In genomic region chr4:15649914-15650545, GRCh38 we compare ENCODE assay signal across 8 cellular contexts. TPM values are rescaled to one million over a fixed set of nuclear protein-coding genes. Genes with fewer than 3 reads are reported as not detected.
A peak's percentile ranks its signal among the peaks of the same experiment; 100 is the strongest.
DNase-seq lines count a peak whose midpoint lies in the region; ATAC-seq and TF ChIP-seq lines count a peak whose summit lies in the region.

No MANE protein-coding gene starts in this region.

- peak overlapping the region; percentile 72; the same call in 1 of the 2 replicates for H3K4me2 ChIP-seq in IMR-90 (ENCODE audit: low read depth, low read length)
- H3K4me2 ChIP-seq in OCI-LY7 (ENCODE audit: low read length): peak overlapping the region; percentile 25
- no peak overlapping the region for H3K4me2 ChIP-seq in parathyroid adenoma (ENCODE audit: low read length)

- no peak overlapping the region for H3K23ac ChIP-seq in IMR-90 (ENCODE audit: low read depth, low read length)

- no peak overlapping the region for H3K18ac ChIP-seq in IMR-90 (ENCODE audit: low read depth, low read length)

- in situ Hi-C loops in IMR-90 (cut with MboI; ENCODE audit: low sequenced_read_pairs): no loop called here

- no peaks in the 10 kb centered on the region for H3K36me3 ChIP-seq in IMR-90 (ENCODE audit: control insufficient read depth, insufficient read depth, low read length)
- peaks cover 9% of the 10 kb centered on the region for H3K36me3 ChIP-seq in OCI-LY7 (ENCODE audit: insufficient read depth, low read length)
- no peaks in the 10 kb centered on the region for H3K36me3 ChIP-seq in parathyroid adenoma (ENCODE audit: control insufficient read depth, insufficient read depth, low read length)

- no peak overlapping the region for H3K9ac ChIP-seq in IMR-90 (ENCODE audit: low read depth, low read length)
- H3K9ac ChIP-seq in parathyroid adenoma: no peak overlapping the region

- peaks cover 3 to 32% of the 10 kb centered on the region in 2 experiments; a peak in 3 of 4 replicates for H3K79me1 ChIP-seq in IMR-90 (ENCODE audit: low read depth in 1 of 2, low read length in 2 of 2)

- no peak overlapping the region for H2BK15ac ChIP-seq in IMR-90 (ENCODE audit: low read depth, low read length)

- H3K14ac ChIP-seq in IMR-90 (replicated peaks; ENCODE audit: low read depth, low read length): no peak overlapping the region

- H2AK5ac ChIP-seq in IMR-90 (ENCODE audit: low read depth, low read length): no peak overlapping the region

- H3K9me3 ChIP-seq in IMR-90 (ENCODE audit: control insufficient read depth, insufficient read depth, low read length) (no peaks in the 10 kb centered on the region), OCI-LY7 (ENCODE audit: low read length) (no peaks in the 10 kb centered on the region), parathyroid adenoma (ENCODE audit: control insufficient read depth, low read length) (no peaks in the 10 kb centered on the region)

- TF ChIP-seq POLR2A in IMR-90 (IDR thresholded peaks at IDR 0.05; ENCODE audit: low read depth, low read length): no peak

- dilution Hi-C loops in IMR-90 (cut with HindIII; ENCODE audit: low sequenced_read_pairs, unreplicated experiment): no loop called here

- H2AK9ac ChIP-seq in IMR-90 (replicated peaks; ENCODE audit: low read depth, low read length, poor library complexity): no peak overlapping the region

- H2AFZ ChIP-seq in IMR-90 (replicated peaks; ENCODE audit: low read length, poor library complexity): no peak overlapping the region
- H2AFZ ChIP-seq in OCI-LY7 (ENCODE audit: low read length): no peak overlapping the region
- no peak overlapping the region for H2AFZ ChIP-seq in parathyroid adenoma

- DNase-seq in COR-L47 (lab: John Stamatoyannopoulos, UW) (peak; percentile 52), IMR-90 (peak; percentile 63), OCI-LY7 (ENCODE audit: low spot score) (peak; percentile 79), activated T-helper 1 cell treated with Interleukin-2 at 50 U/mL for 16 hours (ENCODE audit: low read depth) (peak; percentile 29), foreskin keratinocyte (peak in 1 of 2 donors; percentile 48), KG1 (lab: John Stamatoyannopoulos, UW) (no peak)

- CTCF ChIA-PET in IMR-90 (lab: Yijun Ruan, JAX): interaction anchor here (0.7 to 0.9 kb wide), 2 partner anchors 10 to 170 kb away, joined by 3 read pairs; no protein-coding TSS in a partner anchor
- CTCF ChIA-PET in OCI-LY7 (lab: Charles Lee; ENCODE audit: unreplicated experiment): no interaction called here

- H4K20me1 ChIP-seq in IMR-90 (ENCODE audit: insufficient read depth, low read length) (peaks cover 41% of the 10 kb centered on the region; the same call in 1 of the 2 replicates), OCI-LY7 (ENCODE audit: insufficient read depth, low read length) (peaks cover 2% of the 10 kb centered on the region; the same call in 1 of the 2 replicates)

- H3K4me3 ChIP-seq in IMR-90 (ENCODE audit: insufficient read depth, low read depth, low read length): no peak overlapping the region
- H3K4me3 ChIP-seq in OCI-LY7 (ENCODE audit: low read depth, low read length, poor library complexity, severe bottlenecking): no peak overlapping the region
- no peak overlapping the region for H3K4me3 ChIP-seq in parathyroid adenoma (ENCODE audit: low read depth, low read length)

- H4K5ac ChIP-seq in IMR-90 (ENCODE audit: low read depth, low read length): no peak overlapping the region

- TF ChIP-seq CTCF in IMR-90 (conservative IDR thresholded peaks at IDR 0.05; ENCODE audit: low read depth, low read length) (peak; percentile 75), OCI-LY7 (conservative IDR thresholded peaks at IDR 0.05; ENCODE audit: low read length) (peak; percentile 98), foreskin keratinocyte (conservative IDR thresholded peaks at IDR 0.05) (peak; percentile 81), parathyroid adenoma (IDR thresholded peaks at IDR 0.05) (peak; percentile 40)

- H2BK120ac ChIP-seq in IMR-90 (ENCODE audit: low read depth, low read length): no peak overlapping the region

- peak; percentile 76 for TF ChIP-seq RAD21 in IMR-90 (IDR thresholded peaks at IDR 0.05; ENCODE audit: low read length)

- H3K9me1 ChIP-seq in IMR-90 (ENCODE audit: insufficient read depth, low read length): no peaks in the 10 kb centered on the region

- H3K27ac ChIP-seq in IMR-90 (ENCODE audit: insufficient read depth, low read length) (no peak overlapping the region), OCI-LY7 (ENCODE audit: low read depth, low read length, poor library complexity, severe bottlenecking) (no peak overlapping the region), foreskin keratinocyte (no peak overlapping the region), parathyroid adenoma (no peak overlapping the region)

- H3K4me1 ChIP-seq in IMR-90 (ENCODE audit: control insufficient read depth, insufficient read depth, low read length) (no peaks in the 10 kb centered on the region; the same call in 1 of the 2 replicates), OCI-LY7 (ENCODE audit: insufficient read depth, low read length, poor library complexity, severe bottlenecking) (peaks cover 43% of the 10 kb centered on the region), foreskin keratinocyte (peaks cover 21% of the 10 kb centered on the region), parathyroid adenoma (peaks cover 2% of the 10 kb centered on the region)

- intact Hi-C loops in IMR-90 (cut with micrococcal nuclease) (loop anchor here (1.0 to 5.0 kb wide), 4 partner anchors 77 to 413 kb away; no protein-coding TSS in a partner anchor), OCI-LY7 (cut with micrococcal nuclease; ENCODE audit: unreplicated experiment) (loop anchor here (1.0 to 10.0 kb wide), 6 partner anchors 171 to 575 kb away; partner anchors contain the start of gene TAPT1)

- no TSS peak for BruUV-seq in IMR-90 (replicated peaks; lab: Mats Ljungman, UMichigan)
- no TSS peak for BruUV-seq in OCI-LY7 (replicated peaks; lab: Mats Ljungman, UMichigan)

- H2BK20ac ChIP-seq in IMR-90 (ENCODE audit: low read depth, low read length): no peak overlapping the region

- POLR2A ChIA-PET in IMR-90 (lab: Charles Lee; ENCODE audit: unreplicated experiment) (no interaction called here), OCI-LY7 (lab: Charles Lee) (interaction anchor here (0.5 kb wide), 1 partner anchor 71 kb away, joined by 3 read pairs; no protein-coding TSS in a partner anchor)

- WGBS in IMR-90 (ENCODE audit: extremely low coverage in 2 of 2, insufficient read length in 1 of 2), 2 experiments: no CpG with 5 or more reads among the region's 5 CpGs

- H3K9me2 ChIP-seq in OCI-LY7 (ENCODE audit: insufficient read depth, low read length): no peaks in the 10 kb centered on the region

- H3K79me2 ChIP-seq in OCI-LY7 (ENCODE audit: insufficient read depth, low read depth, low read length) (peaks cover 88% of the 10 kb centered on the region), parathyroid adenoma (peaks cover 23% of the 10 kb centered on the region)

- no peak overlapping the region for H3K56ac ChIP-seq in IMR-90 (ENCODE audit: extremely low read depth, insufficient read depth, low read length)

- H2BK5ac ChIP-seq in IMR-90 (ENCODE audit: low read depth, low read length, poor library complexity, severe bottlenecking): peak overlapping the region; percentile 7

- H3K27me3 ChIP-seq in IMR-90 (ENCODE audit: control insufficient read depth, insufficient read depth, low read length) (no peaks in the 10 kb centered on the region), foreskin keratinocyte (no peaks in the 10 kb centered on the region), parathyroid adenoma (ENCODE audit: control insufficient read depth, insufficient read depth, low read length) (no peaks in the 10 kb centered on the region)

- no peak overlapping the region for H3K4ac ChIP-seq in IMR-90 (ENCODE audit: low read depth, low read length)

- H4K8ac ChIP-seq in IMR-90 (ENCODE audit: low read depth in 2 of 2, low read length in 2 of 2): no peak overlapping the region

- H4K91ac ChIP-seq in IMR-90 (ENCODE audit: insufficient read depth, low read depth, low read length): no peak overlapping the region

- ATAC-seq in GM21360 (IDR thresholded peaks at IDR 0.05; ENCODE audit: unreplicated experiment) (peak; percentile 40), IMR-90 (ENCODE audit: low read depth) (peak; percentile 25; the same call in 1 of the 2 replicates), foreskin keratinocyte (peak; percentile 59)

TF ChIP-seq in IMR-90, 13 proteins besides CTCF, POLR2A, EP300 and RAD21:
- TF ChIP-seq USF2 (IDR thresholded peaks at IDR 0.05; ENCODE audit: low read depth, low read length) (no peak), SMC3 (IDR thresholded peaks at IDR 0.05; ENCODE audit: low read depth, low read length) (peak; percentile 69)

RNA-seq across cellular contexts. Expression of gene FBXL5, which starts 5.1 kb away (rescaled TPM):
- 62.6 and 91.9 TPM in 2 replicates for total RNA-seq in IMR-90 (2012; rRNA removed)
- 18.6 and 20.3 TPM in 2 replicates for polyA plus RNA-seq in IMR-90 (2012; rRNA removed)
- 4.1 and 4.9 TPM in 2 replicates for polyA plus RNA-seq in IMR-90 (2012; cell fraction: cytosol; rRNA removed)
- 2.4 and 21.9 TPM in 2 replicates for polyA plus RNA-seq in IMR-90 (2012; cell fraction: nucleus; rRNA removed; ENCODE audit: low replicate concordance)
- total RNA-seq in OCI-LY7 (2014; rRNA removed; shearing (Covaris generic)): 73.9 and 102 TPM in 2 replicates
- total RNA-seq in OCI-LY7 (2022): 43.5 and 50.5 TPM in 2 replicates
- 58.4 and 59.8 TPM in 2 replicates for total RNA-seq in foreskin keratinocyte
- 25.5 and 31.2 TPM in 2 replicates for polyA plus RNA-seq in foreskin keratinocyte

RNA-seq across cellular contexts. Expression of gene FAM200B, which starts 31.6 kb away (rescaled TPM):
- total RNA-seq in IMR-90 (2012; rRNA removed) (16.7 and 20.6 TPM in 2 replicates), OCI-LY7 (2022) (25.0 and 31.7 TPM in 2 replicates), foreskin keratinocyte (34.8 and 35.2 TPM in 2 replicates)
- polyA plus RNA-seq in IMR-90 (2012; rRNA removed) (17.3 and 18.5 TPM in 2 replicates), foreskin keratinocyte (32.8 and 38.3 TPM in 2 replicates)
- polyA plus RNA-seq in IMR-90 (2012; cell fraction: cytosol; rRNA removed): 14.6 and 28.6 TPM in 2 replicates
- polyA plus RNA-seq in IMR-90 (2012; cell fraction: nucleus; rRNA removed; ENCODE audit: low replicate concordance): 5.2 and 23.8 TPM in 2 replicates
- 11.0 and 11.5 TPM in 2 replicates for total RNA-seq in OCI-LY7 (2014; rRNA removed; shearing (Covaris generic))

RNA-seq across cellular contexts. Expression of gene BST1, which starts 52.8 kb away (rescaled TPM):
- total RNA-seq in IMR-90 (2012; rRNA removed): 5.3 and 6.6 TPM in 2 replicates
- polyA plus RNA-seq in IMR-90 (2012; rRNA removed): 11.1 and 11.9 TPM in 2 replicates
- polyA plus RNA-seq in IMR-90 (2012; cell fraction: cytosol; rRNA removed): 10.6 and 10.7 TPM in 2 replicates
- polyA plus RNA-seq in IMR-90 (2012; cell fraction: nucleus; rRNA removed; ENCODE audit: low replicate concordance): 2.2 and 4.7 TPM in 2 replicates
- 0.50 and 0.67 TPM in 2 replicates for total RNA-seq in OCI-LY7 (2014; rRNA removed; shearing (Covaris generic))
- total RNA-seq in OCI-LY7 (2022): 0.21 TPM in 1 of 2 replicates, not detected in the other
- total RNA-seq in foreskin keratinocyte: 3.2 and 4.4 TPM in 2 replicates
- polyA plus RNA-seq in foreskin keratinocyte: 3.4 and 4.3 TPM in 2 replicates

Comparison
In these comparisons a context has a peak if more than half of its experiments do, and no peak if none do; other contexts are left out.
1. CTCF ChIP-seq: peak in every context shown above with its lines; median percentile 98 in OCI-LY7; 81 in foreskin keratinocyte; 75 in IMR-90; 40 in parathyroid adenoma.